Comparison of ENCODE assay signal across 8 cellular contexts in the genomic region with DNA sequence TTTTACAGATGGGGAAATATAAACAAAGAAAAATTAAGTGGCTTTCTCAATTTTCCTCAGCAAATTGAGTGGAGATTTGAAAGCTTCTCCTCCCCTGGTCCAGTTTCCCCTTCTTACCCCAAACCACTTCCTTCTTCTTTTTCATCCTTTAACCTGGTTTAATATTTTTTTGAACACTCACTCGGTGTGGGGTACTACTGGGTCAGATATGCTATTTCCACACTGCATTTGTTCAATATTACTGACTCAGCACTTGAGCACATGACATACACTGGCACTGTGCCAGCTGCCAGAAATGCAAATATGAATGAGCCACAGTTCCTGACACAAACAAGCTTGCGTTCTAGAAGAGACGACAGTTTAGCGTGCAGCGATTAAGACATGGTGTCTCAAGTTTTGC.
A peak's percentile ranks its signal among the peaks of the same experiment; 100 is the strongest.
DNase-seq lines count a peak whose midpoint lies in the region; ATAC-seq and TF ChIP-seq lines count a peak whose summit lies in the region.
"Not testable (repeated sequence)": the region's sequence is repeated elsewhere in the genome, so short reads cannot be mapped to it uniquely, and the experiment has no call there.

No MANE protein-coding gene starts in this region.

- H3K36me3 ChIP-seq in HEK293 (ENCODE audit: control insufficient read depth in 2 of 2, insufficient read depth in 1 of 2, low read length in 2 of 2) = not testable (repeated sequence)

- not testable (repeated sequence) for H3K4me3 ChIP-seq in HEK293 (ENCODE audit: low read depth, low read length)

- not testable (repeated sequence) for H3K27ac ChIP-seq in HEK293 (ENCODE audit: extremely low read depth, low read depth, low read length)

- H3K4me1 ChIP-seq in HEK293 (ENCODE audit: control insufficient read depth, insufficient read depth, low read length) = not testable (repeated sequence)

- POLR2A ChIA-PET in HEK293 (lab: Yijun Ruan, JAX) = not testable (repeated sequence)

- CTCF ChIA-PET in HEK293 (lab: Yijun Ruan, JAX) = not testable (repeated sequence)

- DNase-seq in CMK (ENCODE audit: low read depth) (peak; percentile 3), NCI-H510A treated with DMSO at 0.1 percent for 48 hours (lab: John Stamatoyannopoulos, UW) (peak; percentile 3), SKM-1 treated with dmso at 0.1 percent for 144 hours (lab: John Stamatoyannopoulos, UW; ENCODE audit: unreplicated experiment) (peak; percentile 30), inferior parietal cortex (ENCODE audit: extremely low spot score) (peak; percentile 12)

- ATAC-seq in GM19025 (IDR thresholded peaks at IDR 0.05; ENCODE audit: low read depth, unreplicated experiment) = peak; percentile 49
- peak; percentile 88 for ATAC-seq in HG03097 (IDR thresholded peaks at IDR 0.05; ENCODE audit: low FRiP score, unreplicated experiment)
- ATAC-seq in HG03460 (IDR thresholded peaks at IDR 0.05; ENCODE audit: unreplicated experiment) = peak; percentile 79

- H3K9me3 ChIP-seq in HEK293 (ENCODE audit: control insufficient read depth, insufficient read depth, low read depth, low read length) = not testable (repeated sequence)

- not testable (repeated sequence) for TF ChIP-seq CTCF in HEK293 (tag by site-specific recombination; IDR thresholded peaks at IDR 0.05)

TF ChIP-seq in HEK293, 187 proteins besides CTCF, POLR2A, EP300 and RAD21:
- TF ChIP-seq, protein P1, sequence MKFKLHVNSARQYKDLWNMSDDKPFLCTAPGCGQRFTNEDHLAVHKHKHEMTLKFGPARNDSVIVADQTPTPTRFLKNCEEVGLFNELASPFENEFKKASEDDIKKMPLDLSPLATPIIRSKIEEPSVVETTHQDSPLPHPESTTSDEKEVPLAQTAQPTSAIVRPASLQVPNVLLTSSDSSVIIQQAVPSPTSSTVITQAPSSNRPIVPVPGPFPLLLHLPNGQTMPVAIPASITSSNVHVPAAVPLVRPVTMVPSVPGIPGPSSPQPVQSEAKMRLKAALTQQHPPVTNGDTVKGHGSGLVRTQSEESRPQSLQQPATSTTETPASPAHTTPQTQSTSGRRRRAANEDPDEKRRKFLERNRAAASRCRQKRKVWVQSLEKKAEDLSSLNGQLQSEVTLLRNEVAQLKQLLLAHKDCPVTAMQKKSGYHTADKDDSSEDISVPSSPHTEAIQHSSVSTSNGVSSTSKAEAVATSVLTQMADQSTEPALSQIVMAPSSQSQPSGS (tag by site-specific recombination; IDR thresholded peaks at IDR 0.05; ENCODE audit: low read depth) = 0 out of 2 replicates have a peak, but pooled peaks have one; percentile 8
